Comparison of ENCODE assay signal across 12 cellular contexts in the genomic region with DNA sequence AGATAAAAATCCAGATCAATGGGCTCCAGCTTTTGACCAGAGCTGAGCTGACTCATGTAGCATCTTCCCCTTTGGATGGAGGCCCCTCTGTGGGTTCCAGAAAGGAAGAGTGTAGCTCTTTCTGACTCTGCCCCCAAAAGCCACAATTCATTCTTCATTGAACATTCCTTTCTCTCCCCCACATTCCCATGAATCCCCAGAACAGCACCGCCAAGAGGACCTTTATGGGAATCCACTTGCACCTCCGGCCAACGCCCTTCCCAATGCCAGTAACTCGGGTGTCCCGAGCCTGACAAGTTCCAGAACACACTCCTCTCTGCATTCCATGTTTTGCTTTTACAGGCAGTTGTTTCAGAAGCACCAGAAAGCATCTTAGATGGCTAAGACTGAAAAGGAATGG.
"Had no signal": no experiment of that assay in that cellular context is flagged by ENCODE, and none has a peak within 500 bp of the region (broad histone marks: within the 10 kb centered on the region; RNA-seq: fewer than 3 reads in every experiment).

No MANE protein-coding gene starts in this region.

- H3K4me1 Mint-ChIP-seq: activated B cell treated with CpG ODN at 0.5 μM for 24 hours; stimulated activated naive B cell treated with anti-CD40 and anti-IgM and Interleukin-4, amounts not matched to agents 10 μg/mL and 1 μg/mL and 100 μg/mL, for 72 hours had no signal

- H3K36me3 ChIP-seq: colonic mucosa, SJCRH30, tibial nerve had no signal

- H3K4me3 Mint-ChIP-seq: activated B cell treated with CpG ODN at 0.5 μM for 24 hours; activated CD8-positive, alpha-beta T cell treated with anti-CD3 and anti-CD28 coated beads for 36 hours; activated naive CD4-positive, alpha-beta T cell treated with anti-CD3 and anti-CD28 coated beads for 36 hours; stimulated activated naive B cell treated with anti-CD40 and anti-IgM and Interleukin-4, amounts not matched to agents 10 μg/mL and 1 μg/mL and 100 μg/mL, for 72 hours had no signal

- H3K27ac Mint-ChIP-seq: activated B cell treated with CpG ODN at 0.5 μM for 24 hours; activated CD8-positive, alpha-beta T cell treated with anti-CD3 and anti-CD28 coated beads for 36 hours; activated naive CD4-positive, alpha-beta T cell treated with anti-CD3 and anti-CD28 coated beads for 36 hours; stimulated activated naive B cell treated with anti-CD40 and anti-IgM and Interleukin-4, amounts not matched to agents 10 μg/mL and 1 μg/mL and 100 μg/mL, for 72 hours had no signal

- H3K4me1 ChIP-seq: colonic mucosa, SJCRH30, tibial nerve had no signal

- H3K4me3 ChIP-seq: colonic mucosa, SJCRH30, tibial nerve had no signal

- H3K27ac ChIP-seq: colonic mucosa, SJCRH30, tibial nerve had no signal

- H3K27me3 ChIP-seq: colonic mucosa, SJCRH30, tibial nerve had no signal

- ATAC-seq: activated CD8-positive, alpha-beta T cell treated with anti-CD3 and anti-CD28 coated beads for 36 hours; stimulated activated naive B cell treated with anti-CD40 and anti-IgM and Interleukin-4, amounts not matched to agents 10 μg/mL and 1 μg/mL and 100 μg/mL, for 72 hours had no signal

- DNase-seq: activated B cell treated with CpG ODN at 0.5 μM for 24 hours; activated CD4-positive, alpha-beta T cell treated with anti-CD3 and anti-CD28 coated beads for 48 hours; activated CD8-positive, alpha-beta T cell treated with anti-CD3 and anti-CD28 coated beads for 36 hours; activated naive CD4-positive, alpha-beta T cell treated with anti-CD3 and anti-CD28 coated beads for 36 hours; colonic mucosa; effector memory CD4-positive, alpha-beta T cell; mesendoderm; SJCRH30; stimulated activated CD4-positive, alpha-beta T cell treated with anti-CD3 and anti-CD28 coated beads, Interleukin-2, amount 100 ng/mL, for 48 hours; stimulated activated naive B cell treated with anti-CD40 and anti-IgM and Interleukin-4, amounts not matched to agents 10 μg/mL and 1 μg/mL and 100 μg/mL, for 72 hours; T-helper 2 cell had no signal

- H3K9me3 ChIP-seq: colonic mucosa, SJCRH30 had no signal

- H3K27me3 Mint-ChIP-seq: activated B cell treated with CpG ODN at 0.5 μM for 24 hours; stimulated activated naive B cell treated with anti-CD40 and anti-IgM and Interleukin-4, amounts not matched to agents 10 μg/mL and 1 μg/mL and 100 μg/mL, for 72 hours had no signal
